14 cellular contexts compared by ENCODE assay signal in genomic region chr4:159107203-159107921, GRCh38. TPM values are rescaled to one million over a fixed set of nuclear protein-coding genes. Genes with fewer than 3 reads are reported as not detected.
DNase-seq lines count a peak whose midpoint lies in the region; ATAC-seq, FAIRE-seq and TF ChIP-seq lines count a peak whose summit lies in the region.
"Had no signal": no experiment of that assay in that cellular context is flagged by ENCODE, and none has a peak within 500 bp of the region (broad histone marks: within the 10 kb centered on the region; RNA-seq: fewer than 3 reads in every experiment).

No MANE protein-coding gene starts in this region.

- H3K27ac Mint-ChIP-seq in activated CD4-positive, alpha-beta T cell treated with anti-CD3 and anti-CD28 coated beads for 36 hours, result peak overlapping the region; percentile 92
- H3K27ac Mint-ChIP-seq: activated B cell treated with CpG ODN at 0.5 μM for 24 hours; stimulated activated naive B cell treated with anti-CD40 and anti-IgM and Interleukin-4, amounts not matched to agents 10 μg/mL and 1 μg/mL and 100 μg/mL, for 72 hours had no signal

- no peak for TF ChIP-seq CTCF in pancreas (IDR thresholded peaks at IDR 0.05)
- no peak for TF ChIP-seq CTCF in BE2C (IDR thresholded peaks at IDR 0.05; ENCODE audit: low read depth, low read length)
- TF ChIP-seq CTCF in mucosa of descending colon (IDR thresholded peaks at IDR 0.05), result no peak

- POLR2A ChIA-PET in activated CD4-positive, alpha-beta T cell treated with anti-CD3 and anti-CD28 coated beads for 36 hours (lab: Charles Lee), result interaction anchor here (0.6 kb wide), 1 partner anchor 53 kb away, joined by 3 read pairs; no protein-coding TSS in a partner anchor

- FAIRE-seq in pancreas (lab: Jason Lieb, UNC), result peak; percentile 43
- FAIRE-seq: A204.1 had no signal

- no peaks in the 10 kb centered on the region for H3K27me3 ChIP-seq in pancreas
- H3K27me3 ChIP-seq in BE2C, result no peaks in the 10 kb centered on the region; the same call in 1 of the 2 replicates

- CTCF ChIA-PET in activated CD4-positive, alpha-beta T cell treated with anti-CD3 and anti-CD28 coated beads for 36 hours (lab: Charles Lee), result interaction anchor here (0.7 to 1.9 kb wide), 5 partner anchors 19 to 131 kb away, joined by 3 to 5 read pairs (median 3); no protein-coding TSS in a partner anchor

- no peaks in the 10 kb centered on the region for H3K36me3 ChIP-seq in pancreas
- no peaks in the 10 kb centered on the region for H3K36me3 ChIP-seq in BE2C
- no peaks in the 10 kb centered on the region for H3K36me3 ChIP-seq in mucosa of descending colon (ENCODE audit: low read depth)

- no peak for DNase-seq in activated CD4-positive, alpha-beta T cell treated with anti-CD3 and anti-CD28 coated beads for 36 hours
- no peak for DNase-seq in activated CD4-positive, alpha-beta T cell treated with anti-CD3 and anti-CD28 coated beads for 4 hours
- peak; percentile 48 for DNase-seq in LHCN-M2 (ENCODE audit: low read depth)
- peak; percentile 34 for DNase-seq in dermis blood vessel endothelial cell
- DNase-seq in pancreas, result no peak
- DNase-seq in BE2C, result no peak
- no peak for DNase-seq in mucosa of descending colon
- DNase-seq: activated B cell treated with CpG ODN at 0.5 μM for 24 hours; DMS153; NCI-H1092 treated with DMSO at 0.1 percent for 48 hours; stimulated activated naive B cell treated with anti-CD40 and anti-IgM and Interleukin-4, amounts not matched to agents 10 μg/mL and 1 μg/mL and 100 μg/mL, for 72 hours had no signal

- H3K27ac ChIP-seq in pancreas, result peak overlapping the region in 2 of 4 donors; percentile 14 to 77
- H3K27ac ChIP-seq: epithelial cell of prostate had no signal

- H3K9me3 ChIP-seq in pancreas, result no peaks in the 10 kb centered on the region
- H3K9me3 ChIP-seq in BE2C, result no peaks in the 10 kb centered on the region
- no peaks in the 10 kb centered on the region for H3K9me3 ChIP-seq in mucosa of descending colon

- H3K4me3 Mint-ChIP-seq in activated CD4-positive, alpha-beta T cell treated with anti-CD3 and anti-CD28 coated beads for 36 hours, result peak overlapping the region; percentile 64
- H3K4me3 Mint-ChIP-seq: activated B cell treated with CpG ODN at 0.5 μM for 24 hours had no signal

- intact Hi-C loops in activated CD4-positive, alpha-beta T cell treated with anti-CD3 and anti-CD28 coated beads for 36 hours (cut with DNase I, micrococcal nuclease), result loop anchor here (1.0 to 5.0 kb wide), 6 partner anchors 30 to 385 kb away; partner anchors contain the start of gene PPID (in 1 of the 2)
- intact Hi-C loops in pancreas (cut with DNase I), result no loop called here
- intact Hi-C loops in mucosa of descending colon (cut with DNase I, micrococcal nuclease), result no loop called here

- WGBS in pancreas, 2 donors, result 5 to 11% methylated on average over 2 of the region's 2 CpGs

- H3K9me3 Mint-ChIP-seq in activated CD4-positive, alpha-beta T cell treated with anti-CD3 and anti-CD28 coated beads for 36 hours (ENCODE audit: low read depth), result no peaks in the 10 kb centered on the region
- H3K9me3 Mint-ChIP-seq: activated B cell treated with CpG ODN at 0.5 μM for 24 hours; stimulated activated naive B cell treated with anti-CD40 and anti-IgM and Interleukin-4, amounts not matched to agents 10 μg/mL and 1 μg/mL and 100 μg/mL, for 72 hours had no signal

- H3K4me1 ChIP-seq in pancreas, result peaks cover 11 to 26% (median 24%) of the 10 kb centered on the region in 3 donors
- H3K4me1 ChIP-seq in BE2C, result peaks cover 3% of the 10 kb centered on the region; the same call in 1 of the 2 replicates
- peaks cover 22% of the 10 kb centered on the region for H3K4me1 ChIP-seq in mucosa of descending colon (ENCODE audit: low read depth)

- ATAC-seq in activated CD4-positive, alpha-beta T cell treated with anti-CD3 and anti-CD28 coated beads for 36 hours, result no peak
- ATAC-seq in pancreas, result no peak
- no peak for ATAC-seq in mucosa of descending colon
- no peak for ATAC-seq in GM18867 (IDR thresholded peaks at IDR 0.05; ENCODE audit: unreplicated experiment)
- ATAC-seq: stimulated activated naive B cell treated with anti-CD40 and anti-IgM and Interleukin-4, amounts not matched to agents 10 μg/mL and 1 μg/mL and 100 μg/mL, for 72 hours had no signal

- H3K27me3 Mint-ChIP-seq in activated CD4-positive, alpha-beta T cell treated with anti-CD3 and anti-CD28 coated beads for 36 hours, result no peaks in the 10 kb centered on the region
- H3K27me3 Mint-ChIP-seq: activated B cell treated with CpG ODN at 0.5 μM for 24 hours had no signal

- peaks cover 3% of the 10 kb centered on the region for H3K36me3 Mint-ChIP-seq in activated CD4-positive, alpha-beta T cell treated with anti-CD3 and anti-CD28 coated beads for 36 hours (ENCODE audit: low read depth)

- peaks cover 56% of the 10 kb centered on the region for H3K4me1 Mint-ChIP-seq in activated CD4-positive, alpha-beta T cell treated with anti-CD3 and anti-CD28 coated beads for 36 hours

- H3K4me3 ChIP-seq in pancreas (peak overlapping the region in 1 of 4 donors; percentile 74), BE2C (ENCODE audit: low read depth, low read length) (no peak overlapping the region), mucosa of descending colon (no peak overlapping the region)

RNA-seq across cellular contexts. Expression of gene RAPGEF2, which starts 4.5 kb away (rescaled TPM):
- 10 to 100 TPM; 18.5 to 20.2 TPM for total RNA-seq in activated CD4-positive, alpha-beta T cell treated with anti-CD3 and anti-CD28 coated beads for 36 hours
- total RNA-seq in LHCN-M2 (2014; rRNA removed) (17.2 and 21.9 TPM in 2 replicates), dermis blood vessel endothelial cell (91.4 and 101 TPM in 2 replicates), pancreas (10 to 100 TPM; 10.9 to 27.5 (median 15.0) TPM), mucosa of descending colon (10 to 100 TPM; 42.8 to 68.2 (median 55.1) TPM)
- polyA plus RNA-seq in LHCN-M2 (2012), result 9.0 TPM
- polyA plus RNA-seq in pancreas, result 1 to 10 TPM; 4.3 to 8.2 TPM
- 23.5 TPM for polyA plus RNA-seq in BE2C (2012; ENCODE audit: insufficient read depth, insufficient read length, low read depth)

Comparison
In these comparisons a context has a peak if more than half of its experiments do, and no peak if none do; other contexts are left out.
1. DNase-seq: peak in LHCN-M2 (single experiment) and dermis blood vessel endothelial cell (single experiment); none in activated CD4-positive, alpha-beta T cell treated with anti-CD3 and anti-CD28 coated beads for 36 hours (single experiment), activated CD4-positive, alpha-beta T cell treated with anti-CD3 and anti-CD28 coated beads for 4 hours (0 of 2), pancreas (0 of 6), BE2C (single experiment) and mucosa of descending colon (0 of 3).
2. intact Hi-C loops: an anchor here in activated CD4-positive, alpha-beta T cell treated with anti-CD3 and anti-CD28 coated beads for 36 hours (1.0 to 5.0 kb wide); none called in pancreas and mucosa of descending colon.